ENCODE assay signal across 8 cellular contexts in genomic region chr11:44316388-44317240, GRCh38. TPM values are rescaled to one million over a fixed set of nuclear protein-coding genes. Genes with fewer than 3 reads are reported as not detected.
DNase-seq lines count a peak whose midpoint lies in the region; ATAC-seq and TF ChIP-seq lines count a peak whose summit lies in the region.

No MANE protein-coding gene starts in this region.

- WGBS in SK-N-SH (ENCODE audit: low lambda C conversion rate), result 9% methylated on average over 20 of the region's 64 CpGs

- no peaks in the 10 kb centered on the region for H3K9me3 Mint-ChIP-seq in stimulated activated effector memory CD8-positive, alpha-beta T cell treated with anti-CD3 and anti-CD28 coated beads, Interleukin-12 subunit alpha, Interleukin-12 subunit beta, amount 100 ng/mL, for 72 hours

- peak overlapping the region; percentile 56 for H3K4me3 Mint-ChIP-seq in stimulated activated effector memory CD8-positive, alpha-beta T cell treated with anti-CD3 and anti-CD28 coated beads, Interleukin-12 subunit alpha, Interleukin-12 subunit beta, amount 100 ng/mL, for 72 hours

- no peak overlapping the region for H3K27ac ChIP-seq in SK-N-SH (ENCODE audit: low read depth in 2 of 2, low read length in 1 of 2)

- DNase-seq in NCI-H1417 (lab: John Stamatoyannopoulos, UW) (peak in 2 of 3 experiments; percentile 81 to 89), NCI-H1417 treated with DMSO at 0.1 percent for 48 hours (lab: John Stamatoyannopoulos, UW) (no peak), SK-N-SH (peak; percentile 67), T1000 (lab: John Stamatoyannopoulos, UW) (no peak), Kasumi-1 (lab: John Stamatoyannopoulos, UW) (no peak)
- no peak for DNase-seq in stimulated activated effector memory CD8-positive, alpha-beta T cell treated with anti-CD3 and anti-CD28 coated beads, Interleukin-12 subunit alpha, Interleukin-12 subunit beta, amount 100 ng/mL, for 72 hours (ENCODE audit: low spot score in 2 of 2)

- H3K4me1 ChIP-seq in SK-N-SH (ENCODE audit: control insufficient read depth in 1 of 2, insufficient read depth in 2 of 2, low read depth in 1 of 2, low read length in 1 of 2), result peaks cover 10 to 15% of the 10 kb centered on the region in 2 experiments; a peak in 2 of 4 replicates

- peak overlapping the region; percentile 39 to 41 for H3K4me3 ChIP-seq in SK-N-SH (ENCODE audit: low read depth in 2 of 2, low read length in 1 of 2)
- H3K4me3 ChIP-seq in iPS-11a (ENCODE audit: low read depth, low read length), result peak overlapping the region; percentile 8

- no peaks in the 10 kb centered on the region for H3K79me2 ChIP-seq in SK-N-SH (ENCODE audit: insufficient read depth)

- H3K27me3 ChIP-seq in SK-N-SH (ENCODE audit: insufficient read depth), result peaks cover 99% of the 10 kb centered on the region

- H3K9ac ChIP-seq in SK-N-SH, result no peak overlapping the region

- TF ChIP-seq EP300 in SK-N-SH (IDR thresholded peaks at IDR 0.05; ENCODE audit: borderline replicate concordance in 1 of 2, low read depth in 1 of 2, low read length in 1 of 2), result no peak

- H3K27ac Mint-ChIP-seq in stimulated activated effector memory CD8-positive, alpha-beta T cell treated with anti-CD3 and anti-CD28 coated beads, Interleukin-12 subunit alpha, Interleukin-12 subunit beta, amount 100 ng/mL, for 72 hours, result no peak overlapping the region

- POLR2A ChIA-PET in SK-N-SH (lab: Yijun Ruan, JAX), result no interaction called here

- no peaks in the 10 kb centered on the region for H3K9me2 ChIP-seq in SK-N-SH

- no peaks in the 10 kb centered on the region for H3K36me3 ChIP-seq in SK-N-SH (replicated peaks in 1 of 2; ENCODE audit: control insufficient read depth in 1 of 2, insufficient read depth in 2 of 2, low read length in 1 of 2)

- no peaks in the 10 kb centered on the region for H3K36me3 Mint-ChIP-seq in stimulated activated effector memory CD8-positive, alpha-beta T cell treated with anti-CD3 and anti-CD28 coated beads, Interleukin-12 subunit alpha, Interleukin-12 subunit beta, amount 100 ng/mL, for 72 hours

- no peak for ATAC-seq in stimulated activated effector memory CD8-positive, alpha-beta T cell treated with anti-CD3 and anti-CD28 coated beads, Interleukin-12 subunit alpha, Interleukin-12 subunit beta, amount 100 ng/mL, for 72 hours
- ATAC-seq in HG03378 (IDR thresholded peaks at IDR 0.05; ENCODE audit: unreplicated experiment), result no peak

- no peaks in the 10 kb centered on the region for H3F3A ChIP-seq in SK-N-SH (replicated peaks; ENCODE audit: insufficient read depth)

- peaks cover 28% of the 10 kb centered on the region for H3K4me1 Mint-ChIP-seq in stimulated activated effector memory CD8-positive, alpha-beta T cell treated with anti-CD3 and anti-CD28 coated beads, Interleukin-12 subunit alpha, Interleukin-12 subunit beta, amount 100 ng/mL, for 72 hours

- H3K4me2 ChIP-seq in SK-N-SH, result peak overlapping the region; percentile 86

- no peaks in the 10 kb centered on the region for H4K20me1 ChIP-seq in SK-N-SH (ENCODE audit: insufficient read depth)

- TF ChIP-seq CTCF in SK-N-SH (IDR thresholded peaks at IDR 0.05), result no peak

- no peaks in the 10 kb centered on the region for H3K9me3 ChIP-seq in SK-N-SH

- CTCF ChIA-PET in SK-N-SH (lab: Yijun Ruan, JAX), result interaction anchor here (1.0 to 3.4 kb wide), 7 partner anchors 8 to 223 kb away, joined by 3 to 18 read pairs (median 5); no protein-coding TSS in a partner anchor

- 0 out of 2 replicates have a peak overlapping the region, but pooled peaks have one; percentile 18 for H2AFZ ChIP-seq in SK-N-SH (ENCODE audit: low read depth)

- no peak for TF ChIP-seq RAD21 in SK-N-SH (IDR thresholded peaks at IDR 0.05; ENCODE audit: low read length)

TF ChIP-seq in SK-N-SH, 30 proteins besides CTCF, POLR2A, EP300 and RAD21 (continues in another document):
- TF ChIP-seq TAF1 (IDR thresholded peaks at IDR 0.05; ENCODE audit: borderline replicate concordance, low read depth, low read length) (no peak), GATA2 (CRISPR knock-in tag; IDR thresholded peaks at IDR 0.05) (no peak), ZBTB33 (IDR thresholded peaks at IDR 0.05; ENCODE audit: borderline replicate concordance, low read depth) (no peak), RXRA (IDR thresholded peaks at IDR 0.05; ENCODE audit: borderline replicate concordance, low read depth) (no peak), CHD2 (IDR thresholded peaks at IDR 0.05; ENCODE audit: low read length, partially characterized antibody) (no peak), NRF1 (IDR thresholded peaks at IDR 0.05; ENCODE audit: low read depth, low read length) (no peak), SMC3 (IDR thresholded peaks at IDR 0.05; ENCODE audit: low read depth, low read length) (no peak), IRF3 (IDR thresholded peaks at IDR 0.05; ENCODE audit: low read depth, low read length) (no peak), REST (IDR thresholded peaks at IDR 0.05; ENCODE audit: low read depth, low read length) (no peak), FOXM1 (IDR thresholded peaks at IDR 0.05; ENCODE audit: low read depth) (no peak), FOXJ3 (CRISPR knock-in tag; IDR thresholded peaks at IDR 0.05) (no peak), POLR2AphosphoS5 (IDR thresholded peaks at IDR 0.05; ENCODE audit: low read depth, low read length) (no peak), FOSL2 (IDR thresholded peaks at IDR 0.05; ENCODE audit: borderline replicate concordance, low read depth) (no peak), USF1 (IDR thresholded peaks at IDR 0.05; ENCODE audit: borderline replicate concordance, low read depth) (no peak), MAX (IDR thresholded peaks at IDR 0.05; ENCODE audit: low read depth) (no peak), GABPA (IDR thresholded peaks at IDR 0.05; ENCODE audit: low read depth) (no peak), RFX5 (IDR thresholded peaks at IDR 0.05; ENCODE audit: low read length) (no peak)

RNA-seq across cellular contexts. Expression of gene ALX4, which starts 6.7 kb away (rescaled TPM):
- under 0.01 TPM in 1 of 2 replicates, not detected in the other for polyA plus RNA-seq in SK-N-SH (2012; rRNA removed)
- polyA plus RNA-seq in SK-N-SH (2012; cell fraction: cytosol; rRNA removed), result under 0.01 TPM in 2 replicates
- 0.01 TPM in 2 replicates for polyA plus RNA-seq in SK-N-SH (2012; cell fraction: nucleus; rRNA removed)

Comparison
In these comparisons a context has a peak if more than half of its experiments do, and no peak if none do; other contexts are left out.
1. DNase-seq: peak in NCI-H1417 (2 of 3) and SK-N-SH (single experiment); none in NCI-H1417 treated with DMSO at 0.1 percent for 48 hours (single experiment), stimulated activated effector memory CD8-positive, alpha-beta T cell treated with anti-CD3 and anti-CD28 coated beads, Interleukin-12 subunit alpha, Interleukin-12 subunit beta, amount 100 ng/mL, for 72 hours (0 of 2), T1000 (single experiment) and Kasumi-1 (0 of 2).